Comparison of ENCODE assay signal across 1 cellular context in the genomic region with DNA sequence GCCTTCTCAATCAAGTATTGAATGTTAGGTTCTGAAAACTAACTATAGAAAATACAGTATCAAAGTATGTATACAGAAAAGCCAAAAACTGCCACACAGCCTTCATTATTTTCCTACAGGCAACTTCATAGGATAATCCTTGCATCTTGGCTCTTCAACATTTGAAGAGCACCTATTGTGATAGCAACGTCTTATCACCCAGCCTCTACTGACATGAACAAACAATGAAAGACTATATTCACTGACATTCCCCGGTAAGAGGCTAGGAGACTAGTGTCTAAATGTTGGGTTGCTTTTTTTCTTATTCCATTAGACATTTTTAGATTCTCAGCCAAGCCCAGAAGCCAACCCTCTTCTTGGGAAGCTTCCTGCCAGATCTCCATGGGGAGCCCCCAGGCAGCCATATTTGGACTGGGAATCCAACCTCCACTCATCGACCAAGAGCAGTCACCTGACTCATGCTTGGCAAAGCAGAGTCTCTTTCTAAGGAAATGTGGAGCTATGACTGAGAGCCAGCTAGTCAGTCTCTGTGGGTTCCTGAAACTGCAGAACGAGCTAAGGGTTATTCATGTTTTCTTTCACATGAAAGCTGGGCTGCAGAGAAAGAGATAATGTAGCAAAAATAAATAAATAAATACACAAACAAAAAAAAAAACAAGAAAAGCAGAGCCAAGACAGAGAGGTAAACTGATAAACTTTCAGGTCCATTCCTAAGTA.
TF ChIP-seq lines count a peak whose summit lies in the region.

No MANE protein-coding gene starts in this region.

TF ChIP-seq in SK-N-SH treated with all-trans-retinoic acid at 6 μM for 48 hours, 23 proteins besides CTCF, POLR2A, EP300 and RAD21 (continued from another document):
- TF ChIP-seq, protein P1, sequence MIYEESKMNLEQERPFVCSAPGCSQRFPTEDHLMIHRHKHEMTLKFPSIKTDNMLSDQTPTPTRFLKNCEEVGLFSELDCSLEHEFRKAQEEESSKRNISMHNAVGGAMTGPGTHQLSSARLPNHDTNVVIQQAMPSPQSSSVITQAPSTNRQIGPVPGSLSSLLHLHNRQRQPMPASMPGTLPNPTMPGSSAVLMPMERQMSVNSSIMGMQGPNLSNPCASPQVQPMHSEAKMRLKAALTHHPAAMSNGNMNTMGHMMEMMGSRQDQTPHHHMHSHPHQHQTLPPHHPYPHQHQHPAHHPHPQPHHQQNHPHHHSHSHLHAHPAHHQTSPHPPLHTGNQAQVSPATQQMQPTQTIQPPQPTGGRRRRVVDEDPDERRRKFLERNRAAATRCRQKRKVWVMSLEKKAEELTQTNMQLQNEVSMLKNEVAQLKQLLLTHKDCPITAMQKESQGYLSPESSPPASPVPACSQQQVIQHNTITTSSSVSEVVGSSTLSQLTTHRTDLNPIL (CRISPR knock-in tag; IDR thresholded peaks at IDR 0.05; ENCODE audit: low read depth) = no peak
- TF ChIP-seq ZFP30 (CRISPR knock-in tag; IDR thresholded peaks at IDR 0.05) = no peak
